24 cellular contexts compared by ENCODE assay signal in genomic region chr9:7228786-7229185, GRCh38.
"Had no signal": no experiment of that assay in that cellular context is flagged by ENCODE, and none has a peak within 500 bp of the region (broad histone marks: within the 10 kb centered on the region; RNA-seq: fewer than 3 reads in every experiment).

No MANE protein-coding gene starts in this region.

- H3K36me3 ChIP-seq: brain microvascular endothelial cell, gastrocnemius medialis, heart right ventricle, WERI-Rb-1 had no signal

- H3K27me3 ChIP-seq: brain microvascular endothelial cell, foreskin keratinocyte, gastrocnemius medialis had no signal

- H3K4me1 ChIP-seq: foreskin keratinocyte, gastrocnemius medialis, heart right ventricle had no signal

- H3K4me3 ChIP-seq: coronary artery, gastrocnemius medialis, heart right ventricle, hepatocyte had no signal

- DNase-seq: activated B cell treated with CpG ODN at 0.5 μM for 24 hours; activated CD4-positive, alpha-beta T cell treated with anti-CD3 and anti-CD28 coated beads for 48 hours; activated CD4-positive, alpha-beta T cell treated with anti-CD3 and anti-CD28 coated beads, Interleukin-2, amount 50 U/mL, for 1 hour; activated CD4-positive, alpha-beta T cell treated with anti-CD3 and anti-CD28 coated beads, Interleukin-2, amount 50 U/mL, for 48 hours; activated CD8-positive, alpha-beta memory T cell treated with anti-CD3 and anti-CD28 coated beads for 24 hours; activated CD8-positive, alpha-beta T cell treated with anti-CD3 and anti-CD28 coated beads for 36 hours; activated effector memory CD4-positive, alpha-beta T cell treated with Interleukin-2 at 50 U/mL for 16 hours; activated gamma-delta T cell treated with Interleukin-2 at 50 U/mL for 16 hours; activated naive CD4-positive, alpha-beta T cell treated with anti-CD3 and anti-CD28 coated beads, Interleukin-2, amount 50 U/mL, for 16 hours; activated naive CD4-positive, alpha-beta T cell treated with Interleukin-2 at 50 U/mL for 16 hours; activated T-cell treated with anti-CD3 and anti-CD28 coated beads, Interleukin-2, amount 50 U/mL, for 4 hours; amniotic stem cell; anterior cingulate cortex; brain microvascular endothelial cell; dermis blood vessel endothelial cell; effector CD8-positive, alpha-beta T cell; foreskin keratinocyte; gastrocnemius medialis; glutamatergic neuron; heart right ventricle; T1000; WERI-Rb-1 had no signal

- H3K9me3 ChIP-seq: gastrocnemius medialis, heart right ventricle had no signal

- H3K27ac ChIP-seq: brain microvascular endothelial cell, coronary artery, foreskin keratinocyte, gastrocnemius medialis, heart right ventricle, hepatocyte, WERI-Rb-1 had no signal
